ENCODE assay signal across 12 cellular contexts in genomic region chr4:54061873-54062272, GRCh38. TPM values are rescaled to one million over a fixed set of nuclear protein-coding genes. Genes with fewer than 3 reads are reported as not detected.
DNase-seq lines count a peak whose midpoint lies in the region; ATAC-seq and TF ChIP-seq lines count a peak whose summit lies in the region.
"Had no signal": no experiment of that assay in that cellular context is flagged by ENCODE, and none has a peak within 500 bp of the region (broad histone marks: within the 10 kb centered on the region; RNA-seq: fewer than 3 reads in every experiment).

No MANE protein-coding gene starts in this region.

- no peaks in the 10 kb centered on the region for H3K27me3 ChIP-seq in esophagus squamous epithelium
- H3K27me3 ChIP-seq in H7 (ENCODE audit: control insufficient read depth, insufficient read depth, low read length) = no peaks in the 10 kb centered on the region

- H3K4me3 ChIP-seq in GM12865 (ENCODE audit: low read depth, low read length) (peak overlapping the region; percentile 75; the same call in 1 of the 2 replicates), esophagus squamous epithelium (peak overlapping the region in 3 of 4 donors; percentile 93 to 98 (median 95)), skeletal muscle cell (ENCODE audit: low read depth, low read length) (peak overlapping the region; percentile 97), H7 (ENCODE audit: insufficient read depth, low read depth, low read length) (no peak overlapping the region)

- WGBS in esophagus squamous epithelium, 2 donors = 76 to 88% methylated on average over 1 of the region's 1 CpG

- H3K9me3 ChIP-seq in esophagus squamous epithelium = no peaks in the 10 kb centered on the region

- peak overlapping the region in 1 of 4 donors; percentile 97 for H3K27ac ChIP-seq in esophagus squamous epithelium

- H3K36me3 ChIP-seq in esophagus squamous epithelium = no peaks in the 10 kb centered on the region
- no peaks in the 10 kb centered on the region for H3K36me3 ChIP-seq in H7 (replicated peaks; ENCODE audit: control insufficient read depth, insufficient read depth, low read length)

- peak overlapping the region; percentile 48 to 72 for H3K27ac Mint-ChIP-seq in T-cell
- H3K27ac Mint-ChIP-seq: stimulated activated naive B cell treated with anti-CD40 and anti-IgM and Interleukin-4, amounts not matched to agents 10 μg/mL and 1 μg/mL and 100 μg/mL, for 72 hours had no signal

- TF ChIP-seq POLR2A in esophagus squamous epithelium (IDR thresholded peaks at IDR 0.05) = no peak

- H3K9me3 Mint-ChIP-seq in T-cell = no peaks in the 10 kb centered on the region
- H3K9me3 Mint-ChIP-seq: stimulated activated naive B cell treated with anti-CD40 and anti-IgM and Interleukin-4, amounts not matched to agents 10 μg/mL and 1 μg/mL and 100 μg/mL, for 72 hours had no signal

- intact Hi-C loops in esophagus squamous epithelium (cut with DNase I) = no loop called here

- H3K27me3 Mint-ChIP-seq in T-cell = no peaks in the 10 kb centered on the region
- H3K27me3 Mint-ChIP-seq: stimulated activated naive B cell treated with anti-CD40 and anti-IgM and Interleukin-4, amounts not matched to agents 10 μg/mL and 1 μg/mL and 100 μg/mL, for 72 hours had no signal

- H3K4me3 Mint-ChIP-seq in T-cell = peak overlapping the region; percentile 71 to 89 (median 73)

- POLR2A ChIA-PET in T-cell (lab: Charles Lee) = interaction anchor here in 1 of 2 donors (0.6 to 1.3 kb wide), 2 partner anchors 23 to 1450 kb away, joined by 3 to 4 read pairs; no protein-coding TSS in a partner anchor

- peaks cover 27 to 83% (median 56%) of the 10 kb centered on the region in 3 donors for H3K4me1 ChIP-seq in esophagus squamous epithelium

- peaks cover 15% of the 10 kb centered on the region for H3K36me3 Mint-ChIP-seq in T-cell

- H3K4me1 Mint-ChIP-seq in T-cell = peaks cover 69 to 79% (median 70%) of the 10 kb centered on the region in 3 donors

- CTCF ChIA-PET in T-cell (lab: Charles Lee) = interaction anchor here in 1 of 2 donors (0.5 to 1.3 kb wide), 2 partner anchors 8 to 172 kb away, joined by 3 read pairs; no protein-coding TSS in a partner anchor

- TF ChIP-seq CTCF in GM12865 (IDR thresholded peaks at IDR 0.05; ENCODE audit: insufficient read depth, low read depth, low read length, missing control alignments) (no peak), esophagus squamous epithelium (IDR thresholded peaks at IDR 0.05) (no peak)

- no peak for ATAC-seq in T-cell (replicated peaks in 1 of 4)
- ATAC-seq: stimulated activated naive B cell treated with anti-CD40 and anti-IgM and Interleukin-4, amounts not matched to agents 10 μg/mL and 1 μg/mL and 100 μg/mL, for 72 hours had no signal

- DNase-seq in GM12865 (ENCODE audit: low read depth) = no peak
- no peak for DNase-seq in T-cell
- DNase-seq in esophagus squamous epithelium (lab: John Stamatoyannopoulos, UW) = no peak
- no peak for DNase-seq in skeletal muscle cell (ENCODE audit: low read depth)
- DNase-seq in activated CD4-positive, CD25-positive, alpha-beta regulatory T cell treated with anti-CD3 and anti-CD28 coated beads, Interleukin-2, amount 50 U/mL, for 72 hours = no peak
- no peak for DNase-seq in H7
- no peak for DNase-seq in NCI-H2171 treated with DMSO at 0.1 percent for 48 hours (lab: John Stamatoyannopoulos, UW)
- DNase-seq: activated CD8-positive, alpha-beta memory T cell treated with anti-CD3 and anti-CD28 coated beads for 24 hours; stimulated activated naive B cell treated with anti-CD40 and anti-IgM and Interleukin-4, amounts not matched to agents 10 μg/mL and 1 μg/mL and 100 μg/mL, for 72 hours had no signal

RNA-seq across cellular contexts. Expression of gene CHIC2, which starts 2.5 kb away (rescaled TPM):
- total RNA-seq in T-cell (10 to 100 TPM; 38.8 to 59.3 (median 40.5) TPM), esophagus squamous epithelium (10 to 100 TPM; 40.4 to 56.0 (median 44.7) TPM)
- total RNA-seq in H7 (2014; rRNA removed; shearing (Covaris generic)) = 14.4 and 18.2 TPM in 2 replicates

RNA-seq across cellular contexts. Expression of gene GSX2, which starts 38.1 kb away (rescaled TPM):
- total RNA-seq in T-cell (not detected), esophagus squamous epithelium (not detected)
- 0.07 and 1.4 TPM in 2 replicates for total RNA-seq in H7 (2014; rRNA removed; shearing (Covaris generic))
- total RNA-seq: H4, HT1080, omental fat pad had no signal
